In genomic region chr13:73865027-73865426, GRCh38 we compare ENCODE assay signal across 16 cellular contexts.
A peak's percentile ranks its signal among the peaks of the same experiment; 100 is the strongest.
DNase-seq lines count a peak whose midpoint lies in the region; ATAC-seq and TF ChIP-seq lines count a peak whose summit lies in the region.
"Had no signal": no experiment of that assay in that cellular context is flagged by ENCODE, and none has a peak within 500 bp of the region (broad histone marks: within the 10 kb centered on the region; RNA-seq: fewer than 3 reads in every experiment).

No MANE protein-coding gene starts in this region.

- CTCF ChIA-PET in T-cell (lab: Charles Lee): no interaction called here

- H3K27me3 Mint-ChIP-seq in stimulated activated naive CD8-positive, alpha-beta T cell treated with anti-CD3 and anti-CD28 coated beads, Interleukin-15, Interleukin-2, amounts not matched to agents 100 ng/mL and 50 ng/mL, for 24 hours: no peaks in the 10 kb centered on the region
- no peaks in the 10 kb centered on the region for H3K27me3 Mint-ChIP-seq in T-cell

- ATAC-seq in stimulated activated naive CD8-positive, alpha-beta T cell treated with anti-CD3 and anti-CD28 coated beads, Interleukin-15, Interleukin-2, amounts not matched to agents 100 U/mL and 50 U/mL, for 24 hours: no peak
- no peak for ATAC-seq in T-cell (replicated peaks in 1 of 4)
- ATAC-seq: A549 had no signal

- no peaks in the 10 kb centered on the region for H3K36me3 Mint-ChIP-seq in stimulated activated naive CD8-positive, alpha-beta T cell treated with anti-CD3 and anti-CD28 coated beads, Interleukin-15, Interleukin-2, amounts not matched to agents 100 ng/mL and 50 ng/mL, for 24 hours (ENCODE audit: low read depth)
- peaks cover 4% of the 10 kb centered on the region for H3K36me3 Mint-ChIP-seq in T-cell

- TF ChIP-seq CTCF in fibroblast of the aortic adventitia (IDR thresholded peaks at IDR 0.05; ENCODE audit: insufficient read depth, low read length): no peak

- POLR2A ChIA-PET in T-cell (lab: Charles Lee): no interaction called here

- no peak overlapping the region for H3K4me3 ChIP-seq in fibroblast of the aortic adventitia (ENCODE audit: low read depth, low read length)
- H3K4me3 ChIP-seq: A549; BLaER1 treated with 17β-estradiol and CSF1 and Interleukin-3, amounts not matched to agents 10 nM and 100 nM had no signal

- peak overlapping the region; percentile 27 for H3K27ac Mint-ChIP-seq in stimulated activated naive CD8-positive, alpha-beta T cell treated with anti-CD3 and anti-CD28 coated beads, Interleukin-15, Interleukin-2, amounts not matched to agents 100 ng/mL and 50 ng/mL, for 24 hours
- peak overlapping the region; percentile 23 to 65 for H3K27ac Mint-ChIP-seq in T-cell

- DNase-seq in stimulated activated naive CD8-positive, alpha-beta T cell treated with anti-CD3 and anti-CD28 coated beads, Interleukin-15, Interleukin-2, amounts not matched to agents 100 U/mL and 50 U/mL, for 24 hours: no peak
- DNase-seq in T-cell: no peak
- peak; percentile 60 for DNase-seq in fibroblast of the aortic adventitia (ENCODE audit: low read depth)
- DNase-seq in activated CD4-positive, alpha-beta T cell treated with anti-CD3 and anti-CD28 coated beads for 4 hours: no peak
- no peak for DNase-seq in NCI-H510A (lab: John Stamatoyannopoulos, UW)
- DNase-seq in Ammon's horn (ENCODE audit: low spot score): no peak
- DNase-seq in NCI-H187 (lab: John Stamatoyannopoulos, UW): no peak
- DNase-seq: DMS79 treated with DMSO at 0.1 percent for 48 hours, KG1, MV-4-11, NCI-H1694 treated with DMSO at 0.1 percent for 48 hours, NCI-H2107, NCI-H510A treated with DMSO at 0.1 percent for 48 hours had no signal

- peaks cover 48% of the 10 kb centered on the region for H3K4me1 Mint-ChIP-seq in stimulated activated naive CD8-positive, alpha-beta T cell treated with anti-CD3 and anti-CD28 coated beads, Interleukin-15, Interleukin-2, amounts not matched to agents 100 ng/mL and 50 ng/mL, for 24 hours (ENCODE audit: low read depth)
- H3K4me1 Mint-ChIP-seq in T-cell: peaks cover 50 to 63% (median 62%) of the 10 kb centered on the region in 3 donors

- no peak overlapping the region for H3K4me3 Mint-ChIP-seq in stimulated activated naive CD8-positive, alpha-beta T cell treated with anti-CD3 and anti-CD28 coated beads, Interleukin-15, Interleukin-2, amounts not matched to agents 100 ng/mL and 50 ng/mL, for 24 hours
- H3K4me3 Mint-ChIP-seq in T-cell: no peak overlapping the region

- no peaks in the 10 kb centered on the region for H3K9me3 Mint-ChIP-seq in stimulated activated naive CD8-positive, alpha-beta T cell treated with anti-CD3 and anti-CD28 coated beads, Interleukin-15, Interleukin-2, amounts not matched to agents 100 ng/mL and 50 ng/mL, for 24 hours
- no peaks in the 10 kb centered on the region for H3K9me3 Mint-ChIP-seq in T-cell
